In genomic region chr5:77643654-77644404, GRCh38 we compare ENCODE assay signal across 13 cellular contexts. TPM values are rescaled to one million over a fixed set of nuclear protein-coding genes. Genes with fewer than 3 reads are reported as not detected.
A peak's percentile ranks its signal among the peaks of the same experiment; 100 is the strongest.
DNase-seq lines count a peak whose midpoint lies in the region; ATAC-seq, FAIRE-seq and TF ChIP-seq lines count a peak whose summit lies in the region.
"Had no signal": no experiment of that assay in that cellular context is flagged by ENCODE, and none has a peak within 500 bp of the region (broad histone marks: within the 10 kb centered on the region; RNA-seq: fewer than 3 reads in every experiment).

No MANE protein-coding gene starts in this region.

- TF ChIP-seq CTCF in GM13976 (IDR thresholded peaks at IDR 0.05; ENCODE audit: borderline replicate concordance, control extremely low read depth, extremely low read depth, insufficient read depth, missing control alignments): no peak

- H3K9me3 Mint-ChIP-seq in activated T-helper 17 cell treated with anti-CD3 and anti-CD28 coated beads, Interleukin-2, amount 50 U/mL, for 72 hours: no peaks in the 10 kb centered on the region
- H3K9me3 Mint-ChIP-seq in naive thymus-derived CD8-positive, alpha-beta T cell: peaks cover 0 to 25% (median 13%) of the 10 kb centered on the region in 9 donors

- DNase-seq in SIG-M5 treated with dmso at 0.1 percent for 504 hours (lab: John Stamatoyannopoulos, UW; ENCODE audit: unreplicated experiment): peak; percentile 44
- no peak for DNase-seq in SIG-M5 (lab: John Stamatoyannopoulos, UW)
- peak; percentile 44 for DNase-seq in GM13976 (ENCODE audit: low spot score)
- no peak for DNase-seq in naive thymus-derived CD8-positive, alpha-beta T cell
- no peak for DNase-seq in GM19239 (ENCODE audit: insufficient read length, low spot score)
- no peak for DNase-seq in dermis blood vessel endothelial cell
- DNase-seq: tibial artery had no signal

- H3K27me3 Mint-ChIP-seq in activated T-helper 17 cell treated with anti-CD3 and anti-CD28 coated beads, Interleukin-2, amount 50 U/mL, for 72 hours: peaks cover 78% of the 10 kb centered on the region
- peaks cover 58 to 98% (median 75%) of the 10 kb centered on the region in 5 donors for H3K27me3 Mint-ChIP-seq in naive thymus-derived CD8-positive, alpha-beta T cell

- peaks cover 10% of the 10 kb centered on the region for H3K36me3 Mint-ChIP-seq in activated T-helper 17 cell treated with anti-CD3 and anti-CD28 coated beads, Interleukin-2, amount 50 U/mL, for 72 hours (ENCODE audit: low read depth)
- peaks cover 2 to 24% (median 12%) of the 10 kb centered on the region in 3 donors for H3K36me3 Mint-ChIP-seq in naive thymus-derived CD8-positive, alpha-beta T cell

- POLR2A ChIA-PET in naive thymus-derived CD8-positive, alpha-beta T cell (lab: Charles Lee): no interaction called here

- FAIRE-seq in GM19239 (lab: Jason Lieb, UNC): no peak

- peaks cover 6% of the 10 kb centered on the region for H3K4me1 Mint-ChIP-seq in activated T-helper 17 cell treated with anti-CD3 and anti-CD28 coated beads, Interleukin-2, amount 50 U/mL, for 72 hours
- H3K4me1 Mint-ChIP-seq in naive thymus-derived CD8-positive, alpha-beta T cell: peaks cover 18 to 38% (median 29%) of the 10 kb centered on the region in 4 donors

- H3K4me3 Mint-ChIP-seq in activated T-helper 17 cell treated with anti-CD3 and anti-CD28 coated beads, Interleukin-2, amount 50 U/mL, for 72 hours: peak overlapping the region; percentile 66
- H3K4me3 Mint-ChIP-seq in naive thymus-derived CD8-positive, alpha-beta T cell: peak overlapping the region; percentile 50 to 78 (median 68)

- no peak for ATAC-seq in activated T-helper 17 cell treated with anti-CD3 and anti-CD28 coated beads, Interleukin-2, amount 50 U/mL, for 72 hours (replicated peaks)
- ATAC-seq in naive thymus-derived CD8-positive, alpha-beta T cell: no peak
- ATAC-seq in GM19463 (IDR thresholded peaks at IDR 0.05; ENCODE audit: unreplicated experiment): no peak

- no peak overlapping the region for H3K27ac Mint-ChIP-seq in activated T-helper 17 cell treated with anti-CD3 and anti-CD28 coated beads, Interleukin-2, amount 50 U/mL, for 72 hours
- H3K27ac Mint-ChIP-seq in naive thymus-derived CD8-positive, alpha-beta T cell: peak overlapping the region in 1 of 10 donors; percentile 80

- in situ Hi-C loops in GM13976 (cut with MboI; ENCODE audit: low sequenced_read_pairs, unreplicated experiment): loop anchor here (10.0 kb wide), 1 partner anchor 331 kb away; no protein-coding TSS in a partner anchor

RNA-seq across cellular contexts. Expression of gene OTP, which starts 5.3 kb away (rescaled TPM):
- not detected for total RNA-seq in activated T-helper 17 cell treated with anti-CD3 and anti-CD28 coated beads, Interleukin-2, amount 50 U/mL, for 72 hours
- not detected for total RNA-seq in naive thymus-derived CD8-positive, alpha-beta T cell
- polyA plus RNA-seq in naive thymus-derived CD8-positive, alpha-beta T cell: not detected
- not detected in 2 replicates for total RNA-seq in dermis blood vessel endothelial cell
- total RNA-seq: glomerular endothelial cell, HT-29, lung microvascular endothelial cell, OCI-LY7 had no signal

Comparison
In these comparisons a context has a peak if more than half of its experiments do, and no peak if none do; other contexts are left out.
1. DNase-seq: peak in SIG-M5 treated with dmso at 0.1 percent for 504 hours (single experiment) and GM13976 (single experiment); none in SIG-M5 (single experiment), naive thymus-derived CD8-positive, alpha-beta T cell (0 of 10), GM19239 (single experiment) and dermis blood vessel endothelial cell (single experiment).